18 cellular contexts compared by ENCODE assay signal in genomic region chr2:70702711-70703395, GRCh38.
"Had no signal": no experiment of that assay in that cellular context is flagged by ENCODE, and none has a peak within 500 bp of the region (broad histone marks: within the 10 kb centered on the region; RNA-seq: fewer than 3 reads in every experiment).

No MANE protein-coding gene starts in this region.

- H3K4me1 ChIP-seq: breast epithelium, foreskin keratinocyte, spleen had no signal

- H3K36me3 Mint-ChIP-seq: activated CD4-positive, alpha-beta memory T cell treated with anti-CD3 and anti-CD28 coated beads for 36 hours; activated naive CD8-positive, alpha-beta T cell treated with anti-CD3 and anti-CD28 coated beads for 36 hours had no signal

- H3K27me3 ChIP-seq: breast epithelium, spleen had no signal

- DNase-seq: activated CD4-positive, alpha-beta memory T cell treated with anti-CD3 and anti-CD28 coated beads for 36 hours; activated CD4-positive, alpha-beta T cell treated with anti-CD3 and anti-CD28 coated beads for 48 hours; activated naive CD4-positive, alpha-beta T cell treated with Interleukin-2 at 50 U/mL for 16 hours; activated naive CD8-positive, alpha-beta T cell treated with anti-CD3 and anti-CD28 coated beads for 36 hours; activated T-cell treated with anti-CD3 and anti-CD28 coated beads, Interleukin-2, amount 50 U/mL, for 1 hour; cortex of kidney; erythroblast; foreskin keratinocyte; naive B cell; occipital lobe; spleen; stimulated activated CD4-positive, alpha-beta T cell treated with anti-CD3 and anti-CD28 coated beads, Interleukin-4, amount 100 ng/mL, for 1 hour; stimulated activated naive CD4-positive, alpha-beta T cell treated with Interleukin-2 at 50 U/mL for 16 hours had no signal

- H3K4me3 ChIP-seq: breast epithelium, lung, spleen had no signal

- H3K4me1 Mint-ChIP-seq: activated naive CD8-positive, alpha-beta T cell treated with anti-CD3 and anti-CD28 coated beads for 36 hours; activated T-helper 17 cell treated with anti-CD3 and anti-CD28 coated beads, Interleukin-2, amount 50 U/mL, for 72 hours; neural crest cell had no signal

- H3K27ac Mint-ChIP-seq: activated CD4-positive, alpha-beta memory T cell treated with anti-CD3 and anti-CD28 coated beads for 36 hours; activated naive CD8-positive, alpha-beta T cell treated with anti-CD3 and anti-CD28 coated beads for 36 hours; activated T-helper 17 cell treated with anti-CD3 and anti-CD28 coated beads, Interleukin-2, amount 50 U/mL, for 72 hours; T-helper 1 cell treated with Interleukin-12 subunit alpha and Interleukin-12 subunit beta and Interleukin-4 antibody, amounts not matched to agents 30 μg/mL and 1 μg/mL, for 36 hours had no signal

- H3K27ac ChIP-seq: breast epithelium, foreskin keratinocyte, spleen had no signal

- H3K4me3 Mint-ChIP-seq: activated CD4-positive, alpha-beta memory T cell treated with anti-CD3 and anti-CD28 coated beads for 36 hours; activated naive CD8-positive, alpha-beta T cell treated with anti-CD3 and anti-CD28 coated beads for 36 hours; activated T-helper 17 cell treated with anti-CD3 and anti-CD28 coated beads, Interleukin-2, amount 50 U/mL, for 72 hours; neural crest cell; T-helper 1 cell treated with Interleukin-12 subunit alpha and Interleukin-12 subunit beta and Interleukin-4 antibody, amounts not matched to agents 30 μg/mL and 1 μg/mL, for 36 hours had no signal

- H3K9me3 ChIP-seq: breast epithelium, spleen had no signal

- H3K36me3 ChIP-seq: breast epithelium, spleen had no signal

- H3K9me3 Mint-ChIP-seq: activated CD4-positive, alpha-beta memory T cell treated with anti-CD3 and anti-CD28 coated beads for 36 hours; activated naive CD8-positive, alpha-beta T cell treated with anti-CD3 and anti-CD28 coated beads for 36 hours; activated T-helper 17 cell treated with anti-CD3 and anti-CD28 coated beads, Interleukin-2, amount 50 U/mL, for 72 hours; naive B cell; neural crest cell; T-helper 1 cell treated with Interleukin-12 subunit alpha and Interleukin-12 subunit beta and Interleukin-4 antibody, amounts not matched to agents 30 μg/mL and 1 μg/mL, for 36 hours had no signal

- H3K27me3 Mint-ChIP-seq: activated CD4-positive, alpha-beta memory T cell treated with anti-CD3 and anti-CD28 coated beads for 36 hours; activated naive CD8-positive, alpha-beta T cell treated with anti-CD3 and anti-CD28 coated beads for 36 hours; naive B cell had no signal
